10 cellular contexts compared by ENCODE assay signal in the genomic region with DNA sequence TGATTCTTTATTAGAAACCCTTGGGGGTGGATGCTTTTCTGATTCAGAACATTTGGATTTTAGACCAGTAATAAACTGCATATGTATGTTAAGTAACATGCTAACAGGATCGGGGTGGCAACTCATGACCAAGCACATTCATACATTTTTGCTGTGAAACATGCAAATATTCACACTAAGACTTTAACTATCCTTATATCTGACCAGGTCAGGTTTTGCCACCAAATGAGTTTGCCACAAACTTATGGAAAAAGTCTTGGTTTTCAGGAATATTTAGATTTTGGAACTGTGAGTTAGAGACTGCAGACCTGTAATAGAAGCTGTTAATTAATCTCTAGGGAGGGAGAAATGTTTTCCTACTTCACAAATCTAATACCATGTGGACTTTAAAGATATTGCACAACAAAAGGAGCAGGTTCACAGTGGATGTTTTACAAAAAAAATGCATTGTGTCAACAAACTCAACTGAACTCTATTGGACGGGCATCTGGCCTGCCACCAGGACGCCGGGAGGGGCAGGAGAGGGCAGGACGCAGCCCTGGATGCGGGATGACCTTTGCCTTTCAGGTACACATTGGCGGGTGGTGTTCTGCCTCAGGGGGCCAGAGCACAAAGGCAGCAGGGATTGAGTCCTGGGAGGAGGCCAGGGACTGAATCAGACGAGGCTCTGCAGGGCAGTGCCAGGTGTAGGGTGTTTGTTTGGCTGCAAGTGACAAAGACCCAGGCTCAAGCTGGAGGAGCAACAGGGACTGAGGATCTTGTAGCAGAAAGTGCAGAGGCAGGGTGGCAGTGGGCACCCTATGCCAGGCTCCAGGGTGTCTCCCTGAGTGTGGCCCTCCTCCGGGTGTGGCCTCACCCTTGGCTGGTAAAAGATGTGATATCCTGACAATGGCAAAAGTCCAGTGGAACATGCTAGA. TPM values are rescaled to one million over a fixed set of nuclear protein-coding genes. Genes with fewer than 3 reads are reported as not detected.
DNase-seq lines count a peak whose midpoint lies in the region; ATAC-seq and TF ChIP-seq lines count a peak whose summit lies in the region.
"Had no signal": no experiment of that assay in that cellular context is flagged by ENCODE, and none has a peak within 500 bp of the region (broad histone marks: within the 10 kb centered on the region; RNA-seq: fewer than 3 reads in every experiment).

No MANE protein-coding gene starts in this region.

- peaks cover 41% of the 10 kb centered on the region for H3K27me3 Mint-ChIP-seq in activated CD4-positive, alpha-beta T cell treated with anti-CD3 and anti-CD28 coated beads, Interleukin-2, amount 10 ng/mL, durations not matched to agents 7 days and 5 days
- peaks cover 34% of the 10 kb centered on the region for H3K27me3 Mint-ChIP-seq in activated CD4-positive, alpha-beta T cell treated with anti-CD3 and anti-CD28 coated beads, Interleukin-2, amount 10 ng/mL, durations not matched to agents 24 days and 14 days

- no peak overlapping the region for H3K4me3 Mint-ChIP-seq in activated CD4-positive, alpha-beta T cell treated with anti-CD3 and anti-CD28 coated beads, Interleukin-2, amount 10 ng/mL, durations not matched to agents 7 days and 5 days
- H3K4me3 Mint-ChIP-seq in activated CD4-positive, alpha-beta T cell treated with anti-CD3 and anti-CD28 coated beads, Interleukin-2, amount 10 ng/mL, durations not matched to agents 24 days and 14 days, result no peak overlapping the region

- TF ChIP-seq CTCF in RWPE1 (conservative IDR thresholded peaks at IDR 0.05; ENCODE audit: low read depth) (no peak), MM.1S (IDR thresholded peaks at IDR 0.05; ENCODE audit: low read length) (no peak)

- CTCF ChIA-PET in activated CD4-positive, alpha-beta T cell treated with anti-CD3 and anti-CD28 coated beads, Interleukin-2, amount 10 ng/mL, durations not matched to agents 7 days and 5 days (lab: Charles Lee), result interaction anchor here (1.5 to 1.8 kb wide), 3 partner anchors 15 to 81 kb away, joined by 4 to 5 read pairs (median 4); no protein-coding TSS in a partner anchor
- CTCF ChIA-PET in RWPE1 (lab: Yijun Ruan, JAX), result interaction anchor here (0.7 kb wide), 1 partner anchor 1484 kb away, joined by 3 read pairs; no protein-coding TSS in a partner anchor

- H3K9me3 ChIP-seq in MM.1S (replicated peaks; ENCODE audit: insufficient read depth, low read length), result no peaks in the 10 kb centered on the region

- ATAC-seq in GM19328 (IDR thresholded peaks at IDR 0.05; ENCODE audit: unreplicated experiment), result no peak
- ATAC-seq: GM12878 had no signal

- no peaks in the 10 kb centered on the region for H3K9me2 ChIP-seq in MM.1S (replicated peaks; ENCODE audit: insufficient read depth, low read length)

- H2AFZ ChIP-seq in MM.1S (ENCODE audit: low read length), result no peak overlapping the region

- DNase-seq in activated CD4-positive, alpha-beta T cell treated with anti-CD3 and anti-CD28 coated beads, Interleukin-2, amount 10 ng/mL, durations not matched to agents 7 days and 5 days, result peak; percentile 3
- no peak for DNase-seq in activated CD4-positive, alpha-beta T cell treated with anti-CD3 and anti-CD28 coated beads, Interleukin-2, amount 10 ng/mL, durations not matched to agents 24 days and 14 days
- peak; percentile 36 for DNase-seq in RWPE1 (ENCODE audit: low spot score)
- DNase-seq in islet precursor cell, result peak; percentile 49
- DNase-seq in NCI-H510A (lab: John Stamatoyannopoulos, UW), result no peak
- DNase-seq in MM.1S, result no peak
- DNase-seq: activated CD4-positive, alpha-beta T cell treated with anti-CD3 and anti-CD28 coated beads for 1 hour had no signal

- no peak overlapping the region for H3K4me2 ChIP-seq in MM.1S (ENCODE audit: low read depth, low read length)

- intact Hi-C loops in activated CD4-positive, alpha-beta T cell treated with anti-CD3 and anti-CD28 coated beads, Interleukin-2, amount 10 ng/mL, durations not matched to agents 24 days and 14 days (cut with micrococcal nuclease), result no loop called here

- no peaks in the 10 kb centered on the region for H3K9me3 Mint-ChIP-seq in activated CD4-positive, alpha-beta T cell treated with anti-CD3 and anti-CD28 coated beads, Interleukin-2, amount 10 ng/mL, durations not matched to agents 7 days and 5 days
- no peaks in the 10 kb centered on the region for H3K9me3 Mint-ChIP-seq in activated CD4-positive, alpha-beta T cell treated with anti-CD3 and anti-CD28 coated beads, Interleukin-2, amount 10 ng/mL, durations not matched to agents 24 days and 14 days

- H3K36me3 ChIP-seq in MM.1S (replicated peaks; ENCODE audit: insufficient read depth, low read length), result no peaks in the 10 kb centered on the region

- H3F3A ChIP-seq in MM.1S (ENCODE audit: insufficient read depth, low read length), result no peaks in the 10 kb centered on the region

- POLR2A ChIA-PET in activated CD4-positive, alpha-beta T cell treated with anti-CD3 and anti-CD28 coated beads, Interleukin-2, amount 10 ng/mL, durations not matched to agents 7 days and 5 days (lab: Charles Lee), result no interaction called here
- POLR2A ChIA-PET in RWPE1 (lab: Yijun Ruan, JAX; ENCODE audit: low non-redundant PET), result no interaction called here

- no peaks in the 10 kb centered on the region for H4K20me1 ChIP-seq in MM.1S (ENCODE audit: insufficient read depth, low read length)

- H3K9ac ChIP-seq in MM.1S (ENCODE audit: low read length), result no peak overlapping the region

- H3K79me2 ChIP-seq in MM.1S (ENCODE audit: low read length), result no peaks in the 10 kb centered on the region

- H3K27ac Mint-ChIP-seq in activated CD4-positive, alpha-beta T cell treated with anti-CD3 and anti-CD28 coated beads, Interleukin-2, amount 10 ng/mL, durations not matched to agents 7 days and 5 days, result no peak overlapping the region
- no peak overlapping the region for H3K27ac Mint-ChIP-seq in activated CD4-positive, alpha-beta T cell treated with anti-CD3 and anti-CD28 coated beads, Interleukin-2, amount 10 ng/mL, durations not matched to agents 24 days and 14 days

- H3K27ac ChIP-seq in RWPE1, result peak overlapping the region; percentile 77
- peak overlapping the region; percentile 96 for H3K27ac ChIP-seq in temporal lobe (ENCODE audit: low read depth, low read length)
- no peak overlapping the region for H3K27ac ChIP-seq in MM.1S (ENCODE audit: low read length)

- peaks cover 5% of the 10 kb centered on the region for H3K4me1 Mint-ChIP-seq in activated CD4-positive, alpha-beta T cell treated with anti-CD3 and anti-CD28 coated beads, Interleukin-2, amount 10 ng/mL, durations not matched to agents 7 days and 5 days
- peaks cover 2% of the 10 kb centered on the region for H3K4me1 Mint-ChIP-seq in activated CD4-positive, alpha-beta T cell treated with anti-CD3 and anti-CD28 coated beads, Interleukin-2, amount 10 ng/mL, durations not matched to agents 24 days and 14 days

- H3K4me3 ChIP-seq in MM.1S (ENCODE audit: low read length), result no peak overlapping the region
- H3K4me3 ChIP-seq: GM12878 had no signal

- no peaks in the 10 kb centered on the region for H3K4me1 ChIP-seq in MM.1S (ENCODE audit: low read length)

- no peaks in the 10 kb centered on the region for H3K27me3 ChIP-seq in MM.1S (replicated peaks; ENCODE audit: insufficient read depth, low read length)

- no peaks in the 10 kb centered on the region for H3K36me3 Mint-ChIP-seq in activated CD4-positive, alpha-beta T cell treated with anti-CD3 and anti-CD28 coated beads, Interleukin-2, amount 10 ng/mL, durations not matched to agents 7 days and 5 days (ENCODE audit: low read depth)
- peaks cover 2% of the 10 kb centered on the region for H3K36me3 Mint-ChIP-seq in activated CD4-positive, alpha-beta T cell treated with anti-CD3 and anti-CD28 coated beads, Interleukin-2, amount 10 ng/mL, durations not matched to agents 24 days and 14 days (ENCODE audit: low read depth)

RNA-seq across cellular contexts. Expression of gene KLF13, which starts 30.1 kb away (rescaled TPM):
- 100 to 1,000 TPM; 235 to 264 TPM for total RNA-seq in activated CD4-positive, alpha-beta T cell treated with anti-CD3 and anti-CD28 coated beads, Interleukin-2, amount 10 ng/mL, durations not matched to agents 7 days and 5 days
- total RNA-seq in activated CD4-positive, alpha-beta T cell treated with anti-CD3 and anti-CD28 coated beads, Interleukin-2, amount 10 ng/mL, durations not matched to agents 24 days and 14 days, result 122 and 135 TPM in 2 replicates
- total RNA-seq in temporal lobe, result 27.8 TPM

Comparison
In these comparisons a context has a peak if more than half of its experiments do, and no peak if none do; other contexts are left out.
1. DNase-seq: peak in activated CD4-positive, alpha-beta T cell treated with anti-CD3 and anti-CD28 coated beads, Interleukin-2, amount 10 ng/mL, durations not matched to agents 7 days and 5 days (single experiment), RWPE1 (single experiment) and islet precursor cell (single experiment); none in activated CD4-positive, alpha-beta T cell treated with anti-CD3 and anti-CD28 coated beads, Interleukin-2, amount 10 ng/mL, durations not matched to agents 24 days and 14 days (single experiment), NCI-H510A (single experiment) and MM.1S (single experiment).